ENCODE assay signal across 10 cellular contexts in the genomic region with DNA sequence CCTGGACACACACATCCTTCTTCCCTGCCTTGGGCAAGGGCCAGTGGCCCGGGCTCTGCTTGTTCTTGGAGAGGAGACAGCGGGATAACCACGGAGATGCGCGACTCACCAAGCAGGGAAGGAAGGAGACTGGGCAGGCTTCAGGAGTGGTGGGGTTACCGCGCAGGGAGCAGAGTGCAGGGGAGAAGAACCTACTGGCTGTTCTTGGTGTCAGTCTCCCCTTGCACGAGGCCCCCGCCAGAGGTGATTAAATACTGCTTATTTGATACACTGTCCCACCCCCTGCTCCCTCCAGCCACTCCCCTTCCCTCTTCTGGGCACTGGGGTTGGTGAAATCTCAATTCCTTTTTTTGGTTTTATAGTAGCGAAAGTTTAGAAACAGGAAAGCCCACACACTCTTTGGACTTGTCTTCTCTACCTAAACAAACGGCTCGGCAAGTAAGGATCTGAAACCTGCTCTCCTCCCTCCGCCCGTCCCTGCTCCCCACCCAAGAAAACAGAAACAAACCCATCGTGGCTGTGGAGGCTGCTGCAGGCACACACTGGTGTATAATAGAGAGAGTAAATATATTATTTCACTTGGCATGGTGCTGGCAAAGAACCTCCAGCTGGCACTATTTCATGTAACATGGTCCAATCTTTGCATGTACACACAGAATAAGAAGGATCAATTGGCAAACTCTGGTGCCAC. TPM values are rescaled to one million over a fixed set of nuclear protein-coding genes. Genes with fewer than 3 reads are reported as not detected.
A peak's percentile ranks its signal among the peaks of the same experiment; 100 is the strongest.
DNase-seq lines count a peak whose midpoint lies in the region; ATAC-seq and TF ChIP-seq lines count a peak whose summit lies in the region.
"Had no signal": no experiment of that assay in that cellular context is flagged by ENCODE, and none has a peak within 500 bp of the region (broad histone marks: within the 10 kb centered on the region; RNA-seq: fewer than 3 reads in every experiment).

No MANE protein-coding gene starts in this region.

- no peaks in the 10 kb centered on the region for H3K4me1 ChIP-seq in smooth muscle cell (ENCODE audit: low read depth)

- peaks cover 12% of the 10 kb centered on the region for H3K36me3 ChIP-seq in smooth muscle cell (ENCODE audit: low read depth)

- H3K4me3 ChIP-seq in epithelial cell of esophagus (ENCODE audit: low read length) (no peak overlapping the region), skin epidermis (peak overlapping the region in 3 of 7 experiments; percentile 9 to 31 (median 14)), smooth muscle cell (no peak overlapping the region)
- H3K4me3 ChIP-seq: gastrocnemius medialis had no signal

- H3K27ac ChIP-seq in skin epidermis (peak overlapping the region in 11 of 21 experiments; percentile 5 to 94 (median 64)), smooth muscle cell (ENCODE audit: low read depth) (no peak overlapping the region)
- H3K27ac ChIP-seq: gastrocnemius medialis, neutrophil had no signal

- H3K27me3 ChIP-seq in smooth muscle cell (ENCODE audit: low read depth), result no peaks in the 10 kb centered on the region
- H3K27me3 ChIP-seq: gastrocnemius medialis, neutrophil had no signal

- no peak overlapping the region for H3K4me2 ChIP-seq in smooth muscle cell

- H4K20me1 ChIP-seq in smooth muscle cell (ENCODE audit: low read depth), result no peaks in the 10 kb centered on the region

- H3F3A ChIP-seq in smooth muscle cell (ENCODE audit: low read depth), result no peaks in the 10 kb centered on the region

- ATAC-seq in GM21515 (IDR thresholded peaks at IDR 0.05; ENCODE audit: unreplicated experiment), result peak; percentile 30
- ATAC-seq: gastrocnemius medialis had no signal

- DNase-seq in NOMO-1 (lab: John Stamatoyannopoulos, UW; ENCODE audit: unreplicated experiment in 2 of 2), result peak; percentile 93 to 97
- DNase-seq in epithelial cell of esophagus (ENCODE audit: low read depth), result peak; percentile 33
- no peak for DNase-seq in GOT3 (lab: John Stamatoyannopoulos, UW)
- no peak for DNase-seq in NCI-H69 (lab: John Stamatoyannopoulos, UW)
- no peak for DNase-seq in cerebellar cortex (ENCODE audit: low spot score)
- DNase-seq in smooth muscle cell (lab: John Stamatoyannopoulos, UW; ENCODE audit: unreplicated experiment), result no peak
- DNase-seq: gastrocnemius medialis had no signal

- TF ChIP-seq CTCF in epithelial cell of esophagus (IDR thresholded peaks at IDR 0.05; ENCODE audit: insufficient read depth, low read depth, low read length, missing control alignments) (no peak), smooth muscle cell (IDR thresholded peaks at IDR 0.05; ENCODE audit: borderline replicate concordance, insufficient read depth, poor library complexity, severe bottlenecking) (no peak)

- H3K9me3 ChIP-seq in smooth muscle cell (replicated peaks; ENCODE audit: low read depth), result no peaks in the 10 kb centered on the region
- H3K9me3 ChIP-seq: gastrocnemius medialis, neutrophil had no signal

- H3K9ac ChIP-seq in smooth muscle cell (ENCODE audit: low read depth), result no peak overlapping the region

- H3K79me2 ChIP-seq in smooth muscle cell (ENCODE audit: low read depth), result no peaks in the 10 kb centered on the region

- no peak overlapping the region for H2AFZ ChIP-seq in smooth muscle cell (ENCODE audit: low read depth)

- WGBS in smooth muscle cell (ENCODE audit: low lambda C conversion rate), result 96% methylated on average over 15 of the region's 15 CpGs

RNA-seq across cellular contexts. Expression of a gene that starts 10.8 kb away (rescaled TPM):
- total RNA-seq in smooth muscle cell, result 0.40 TPM in 2 replicates
- 0.46 and 2.9 TPM in 2 replicates for polyA plus RNA-seq in smooth muscle cell
- total RNA-seq: gastrocnemius medialis had no signal

RNA-seq across cellular contexts. Expression of a gene that starts 15.6 kb away (rescaled TPM):
- total RNA-seq in smooth muscle cell, result 10.5 and 14.9 TPM in 2 replicates
- 24.4 and 30.2 TPM in 2 replicates for polyA plus RNA-seq in smooth muscle cell

RNA-seq across cellular contexts. Expression of a gene that starts 26.2 kb away (rescaled TPM):
- 0.22 and 3.6 TPM in 2 replicates for total RNA-seq in smooth muscle cell
- polyA plus RNA-seq in smooth muscle cell, result 0.57 TPM in 1 of 2 replicates, not detected in the other
- total RNA-seq: gastrocnemius medialis had no signal

RNA-seq across cellular contexts. Expression of a gene that starts 47.8 kb away (rescaled TPM):
- 3.9 and 8.1 TPM in 2 replicates for total RNA-seq in smooth muscle cell
- 4.9 and 5.2 TPM in 2 replicates for polyA plus RNA-seq in smooth muscle cell

Comparison
In these comparisons a context has a peak if more than half of its experiments do, and no peak if none do; other contexts are left out.
1. DNase-seq: peak in NOMO-1 (2 of 2) and epithelial cell of esophagus (single experiment); none in GOT3 (single experiment), NCI-H69 (single experiment), cerebellar cortex (single experiment) and smooth muscle cell (single experiment).